ENCODE assay signal across 1 cellular context in genomic region chr17:81636505-81637288, GRCh38.
TF ChIP-seq lines count a peak whose summit lies in the region.

NPLOC4 (minus strand) TSS chr17:81637112; CDS start chr17:81636930, 182 bp downstream.
TSPAN10 (plus strand) TSS chr17:81637196; CDS start chr17:81642413, 5,217 bp downstream.

TF ChIP-seq in GM12878, 131 proteins besides CTCF, POLR2A, EP300 and RAD21 (continued from another document):
- TF ChIP-seq BCLAF1 (IDR thresholded peaks at IDR 0.05): 0 out of 2 replicates have a peak, but pooled peaks have one; percentile 57
- TF ChIP-seq POU2F2 (IDR thresholded peaks at IDR 0.05; ENCODE audit: borderline replicate concordance, low read depth, low read length): peak; percentile 84; the same call in 2 of the 3 replicates
- TF ChIP-seq ZSCAN29 (IDR thresholded peaks at IDR 0.05): peak; percentile 81; the same call in 1 of the 2 replicates
- TF ChIP-seq HDAC2 (IDR thresholded peaks at IDR 0.05): no peak
- 0 out of 2 replicates have a peak, but pooled peaks have one; percentile 74 for TF ChIP-seq RCOR1 (conservative IDR thresholded peaks at IDR 0.05; ENCODE audit: low read depth, low read length)
- TF ChIP-seq TARDBP (IDR thresholded peaks at IDR 0.05; ENCODE audit: borderline replicate concordance): peak; percentile 62; the same call in 1 of the 2 replicates
- TF ChIP-seq IKZF2 (IDR thresholded peaks at IDR 0.05): peak in 1 of 2 experiments; percentile 63; a peak in 1 of 4 replicates
- TF ChIP-seq SP1 (IDR thresholded peaks at IDR 0.05; ENCODE audit: low read depth, low read length): peak; percentile 75
- TF ChIP-seq POLR2AphosphoS5 (IDR thresholded peaks at IDR 0.05; ENCODE audit: low read length): peak; percentile 68; the same call in 1 of the 2 replicates
- peak; percentile 97 for TF ChIP-seq NKRF (conservative IDR thresholded peaks at IDR 0.05)
- TF ChIP-seq TCF12 (IDR thresholded peaks at IDR 0.05; ENCODE audit: low read depth, low read length): peak; percentile 55; the same call in 1 of the 2 replicates
- TF ChIP-seq MYC (IDR thresholded peaks at IDR 0.05; ENCODE audit: insufficient read depth, insufficient read length, insufficient replicate concordance, low read length, severe bottlenecking): no peak
- TF ChIP-seq PAX5 (IDR thresholded peaks at IDR 0.05; ENCODE audit: borderline replicate concordance, low read depth, low read length): 0 out of 2 replicates have a peak, but pooled peaks have one; percentile 17
- peak; percentile 75 for TF ChIP-seq DPF2 (IDR thresholded peaks at IDR 0.05)
- no peak for TF ChIP-seq USF1 (IDR thresholded peaks at IDR 0.05; ENCODE audit: borderline replicate concordance, extremely low read length, insufficient read depth, low read depth, low read length)
- no peak for TF ChIP-seq MEF2B (IDR thresholded peaks at IDR 0.05; ENCODE audit: partially characterized antibody, poor library complexity, severe bottlenecking)
- peak; percentile 98 for TF ChIP-seq GATAD2B (conservative IDR thresholded peaks at IDR 0.05; ENCODE audit: low read depth)
